Comparison of ENCODE assay signal across 2 cellular contexts in the genomic region with DNA sequence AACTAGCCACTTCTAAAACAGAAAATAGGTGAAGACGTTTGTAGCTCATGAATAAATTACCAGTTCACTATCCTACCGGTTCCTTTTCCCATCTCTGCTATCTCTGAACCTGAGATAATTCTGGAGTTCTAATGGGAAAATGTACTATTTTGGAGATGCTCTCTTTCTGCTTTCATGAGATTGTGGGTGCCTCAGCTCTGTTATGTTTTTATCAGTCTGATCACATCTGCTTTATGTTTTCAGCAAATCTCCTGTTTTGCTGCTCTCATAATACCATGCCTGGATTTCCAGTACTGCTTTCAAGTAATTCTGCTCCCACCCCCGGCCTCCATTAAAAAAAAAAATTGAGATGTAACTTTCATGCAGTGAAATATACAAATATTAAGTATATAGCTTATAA.
TF ChIP-seq lines count a peak whose summit lies in the region.

No MANE protein-coding gene starts in this region.

TF ChIP-seq in SK-N-SH, 30 proteins besides CTCF, POLR2A, EP300 and RAD21:
- TF ChIP-seq, protein P1, sequence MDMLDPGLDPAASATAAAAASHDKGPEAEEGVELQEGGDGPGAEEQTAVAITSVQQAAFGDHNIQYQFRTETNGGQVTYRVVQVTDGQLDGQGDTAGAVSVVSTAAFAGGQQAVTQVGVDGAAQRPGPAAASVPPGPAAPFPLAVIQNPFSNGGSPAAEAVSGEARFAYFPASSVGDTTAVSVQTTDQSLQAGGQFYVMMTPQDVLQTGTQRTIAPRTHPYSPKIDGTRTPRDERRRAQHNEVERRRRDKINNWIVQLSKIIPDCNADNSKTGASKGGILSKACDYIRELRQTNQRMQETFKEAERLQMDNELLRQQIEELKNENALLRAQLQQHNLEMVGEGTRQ (IDR thresholded peaks at IDR 0.05; ENCODE audit: borderline replicate concordance, low read depth, low read length): no peak
- TF ChIP-seq JUND (IDR thresholded peaks at IDR 0.05) (no peak), ELF1 (IDR thresholded peaks at IDR 0.05) (no peak), GATA2 (CRISPR knock-in tag; IDR thresholded peaks at IDR 0.05) (peak; percentile 89), FOSL2 (IDR thresholded peaks at IDR 0.05; ENCODE audit: borderline replicate concordance, low read depth) (no peak), MEF2A (IDR thresholded peaks at IDR 0.05; ENCODE audit: borderline replicate concordance, low read depth) (no peak), POLR2AphosphoS5 (IDR thresholded peaks at IDR 0.05; ENCODE audit: low read depth, low read length) (no peak), RCOR1 (IDR thresholded peaks at IDR 0.05; ENCODE audit: low read length) (0 out of 2 replicates have a peak, but pooled peaks have one; percentile 33), FOXJ3 (CRISPR knock-in tag; IDR thresholded peaks at IDR 0.05) (no peak)

TF ChIP-seq in K562, 482 proteins besides CTCF, POLR2A, EP300 and RAD21 (continues in another document):
- TF ChIP-seq, protein P2, sequence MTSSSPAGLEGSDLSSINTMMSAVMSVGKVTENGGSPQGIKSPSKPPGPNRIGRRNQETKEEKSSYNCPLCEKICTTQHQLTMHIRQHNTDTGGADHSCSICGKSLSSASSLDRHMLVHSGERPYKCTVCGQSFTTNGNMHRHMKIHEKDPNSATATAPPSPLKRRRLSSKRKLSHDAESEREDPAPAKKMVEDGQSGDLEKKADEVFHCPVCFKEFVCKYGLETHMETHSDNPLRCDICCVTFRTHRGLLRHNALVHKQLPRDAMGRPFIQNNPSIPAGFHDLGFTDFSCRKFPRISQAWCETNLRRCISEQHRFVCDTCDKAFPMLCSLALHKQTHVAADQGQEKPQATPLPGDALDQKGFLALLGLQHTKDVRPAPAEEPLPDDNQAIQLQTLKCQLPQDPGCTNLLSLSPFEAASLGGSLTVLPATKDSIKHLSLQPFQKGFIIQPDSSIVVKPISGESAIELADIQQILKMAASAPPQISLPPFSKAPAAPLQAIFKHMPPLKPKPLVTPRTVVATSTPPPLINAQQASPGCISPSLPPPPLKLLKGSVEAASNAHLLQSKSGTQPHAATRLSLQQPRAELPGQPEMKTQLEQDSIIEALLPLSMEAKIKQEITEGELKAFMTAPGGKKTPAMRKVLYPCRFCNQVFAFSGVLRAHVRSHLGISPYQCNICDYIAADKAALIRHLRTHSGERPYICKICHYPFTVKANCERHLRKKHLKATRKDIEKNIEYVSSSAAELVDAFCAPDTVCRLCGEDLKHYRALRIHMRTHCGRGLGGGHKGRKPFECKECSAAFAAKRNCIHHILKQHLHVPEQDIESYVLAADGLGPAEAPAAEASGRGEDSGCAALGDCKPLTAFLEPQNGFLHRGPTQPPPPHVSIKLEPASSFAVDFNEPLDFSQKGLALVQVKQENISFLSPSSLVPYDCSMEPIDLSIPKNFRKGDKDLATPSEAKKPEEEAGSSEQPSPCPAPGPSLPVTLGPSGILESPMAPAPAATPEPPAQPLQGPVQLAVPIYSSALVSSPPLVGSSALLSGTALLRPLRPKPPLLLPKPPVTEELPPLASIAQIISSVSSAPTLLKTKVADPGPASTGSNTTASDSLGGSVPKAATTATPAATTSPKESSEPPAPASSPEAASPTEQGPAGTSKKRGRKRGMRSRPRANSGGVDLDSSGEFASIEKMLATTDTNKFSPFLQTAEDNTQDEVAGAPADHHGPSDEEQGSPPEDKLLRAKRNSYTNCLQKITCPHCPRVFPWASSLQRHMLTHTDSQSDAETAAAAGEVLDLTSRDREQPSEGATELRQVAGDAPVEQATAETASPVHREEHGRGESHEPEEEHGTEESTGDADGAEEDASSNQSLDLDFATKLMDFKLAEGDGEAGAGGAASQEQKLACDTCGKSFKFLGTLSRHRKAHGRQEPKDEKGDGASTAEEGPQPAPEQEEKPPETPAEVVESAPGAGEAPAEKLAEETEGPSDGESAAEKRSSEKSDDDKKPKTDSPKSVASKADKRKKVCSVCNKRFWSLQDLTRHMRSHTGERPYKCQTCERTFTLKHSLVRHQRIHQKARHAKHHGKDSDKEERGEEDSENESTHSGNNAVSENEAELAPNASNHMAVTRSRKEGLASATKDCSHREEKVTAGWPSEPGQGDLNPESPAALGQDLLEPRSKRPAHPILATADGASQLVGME (CRISPR knock-in tag; IDR thresholded peaks at IDR 0.05): no peak
- TF ChIP-seq HNRNPLL (IDR thresholded peaks at IDR 0.05; ENCODE audit: low read depth, low read length, poor library complexity, severe bottlenecking) (no peak), KDM1A (IDR thresholded peaks at IDR 0.05) (0 out of 4 replicates have a peak, but pooled peaks of 1 of the 2 experiments have one; percentile 13), CREBBP (IDR thresholded peaks at IDR 0.05; ENCODE audit: low read depth, low read length) (no peak), C11orf30 (IDR thresholded peaks at IDR 0.05; ENCODE audit: low read depth) (no peak), BRF1 (IDR thresholded peaks at IDR 0.05; ENCODE audit: borderline replicate concordance, extremely low read depth, insufficient read length) (no peak), ZNF24 (IDR thresholded peaks at IDR 0.05) (no peak), CAMTA2 (CRISPR knock-in tag; conservative IDR thresholded peaks at IDR 0.05) (no peak), TRIM24 (IDR thresholded peaks at IDR 0.05) (no peak), HNRNPK (IDR thresholded peaks at IDR 0.05; ENCODE audit: low read depth, low read length, poor library complexity, severe bottlenecking) (no peak), KAT7 (CRISPR knock-in tag; IDR thresholded peaks at IDR 0.05; ENCODE audit: borderline replicate concordance) (no peak), HDAC8 (tag; IDR thresholded peaks at IDR 0.05) (no peak), TBL1XR1 (IDR thresholded peaks at IDR 0.05; ENCODE audit: low read length in 2 of 2) (no peak), CCAR2 (IDR thresholded peaks at IDR 0.05; ENCODE audit: low read depth, low read length) (no peak)
- TF ChIP-seq, protein P3, sequence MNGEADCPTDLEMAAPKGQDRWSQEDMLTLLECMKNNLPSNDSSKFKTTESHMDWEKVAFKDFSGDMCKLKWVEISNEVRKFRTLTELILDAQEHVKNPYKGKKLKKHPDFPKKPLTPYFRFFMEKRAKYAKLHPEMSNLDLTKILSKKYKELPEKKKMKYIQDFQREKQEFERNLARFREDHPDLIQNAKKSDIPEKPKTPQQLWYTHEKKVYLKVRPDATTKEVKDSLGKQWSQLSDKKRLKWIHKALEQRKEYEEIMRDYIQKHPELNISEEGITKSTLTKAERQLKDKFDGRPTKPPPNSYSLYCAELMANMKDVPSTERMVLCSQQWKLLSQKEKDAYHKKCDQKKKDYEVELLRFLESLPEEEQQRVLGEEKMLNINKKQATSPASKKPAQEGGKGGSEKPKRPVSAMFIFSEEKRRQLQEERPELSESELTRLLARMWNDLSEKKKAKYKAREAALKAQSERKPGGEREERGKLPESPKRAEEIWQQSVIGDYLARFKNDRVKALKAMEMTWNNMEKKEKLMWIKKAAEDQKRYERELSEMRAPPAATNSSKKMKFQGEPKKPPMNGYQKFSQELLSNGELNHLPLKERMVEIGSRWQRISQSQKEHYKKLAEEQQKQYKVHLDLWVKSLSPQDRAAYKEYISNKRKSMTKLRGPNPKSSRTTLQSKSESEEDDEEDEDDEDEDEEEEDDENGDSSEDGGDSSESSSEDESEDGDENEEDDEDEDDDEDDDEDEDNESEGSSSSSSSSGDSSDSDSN (IDR thresholded peaks at IDR 0.05; ENCODE audit: borderline replicate concordance in 1 of 2, low read depth in 2 of 2, low read length in 2 of 2): no peak
- TF ChIP-seq, protein P4, sequence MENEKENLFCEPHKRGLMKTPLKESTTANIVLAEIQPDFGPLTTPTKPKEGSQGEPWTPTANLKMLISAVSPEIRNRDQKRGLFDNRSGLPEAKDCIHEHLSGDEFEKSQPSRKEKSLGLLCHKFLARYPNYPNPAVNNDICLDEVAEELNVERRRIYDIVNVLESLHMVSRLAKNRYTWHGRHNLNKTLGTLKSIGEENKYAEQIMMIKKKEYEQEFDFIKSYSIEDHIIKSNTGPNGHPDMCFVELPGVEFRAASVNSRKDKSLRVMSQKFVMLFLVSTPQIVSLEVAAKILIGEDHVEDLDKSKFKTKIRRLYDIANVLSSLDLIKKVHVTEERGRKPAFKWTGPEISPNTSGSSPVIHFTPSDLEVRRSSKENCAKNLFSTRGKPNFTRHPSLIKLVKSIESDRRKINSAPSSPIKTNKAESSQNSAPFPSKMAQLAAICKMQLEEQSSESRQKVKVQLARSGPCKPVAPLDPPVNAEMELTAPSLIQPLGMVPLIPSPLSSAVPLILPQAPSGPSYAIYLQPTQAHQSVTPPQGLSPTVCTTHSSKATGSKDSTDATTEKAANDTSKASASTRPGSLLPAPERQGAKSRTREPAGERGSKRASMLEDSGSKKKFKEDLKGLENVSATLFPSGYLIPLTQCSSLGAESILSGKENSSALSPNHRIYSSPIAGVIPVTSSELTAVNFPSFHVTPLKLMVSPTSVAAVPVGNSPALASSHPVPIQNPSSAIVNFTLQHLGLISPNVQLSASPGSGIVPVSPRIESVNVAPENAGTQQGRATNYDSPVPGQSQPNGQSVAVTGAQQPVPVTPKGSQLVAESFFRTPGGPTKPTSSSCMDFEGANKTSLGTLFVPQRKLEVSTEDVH (IDR thresholded peaks at IDR 0.05; ENCODE audit: low read depth, partially characterized antibody): no peak
- TF ChIP-seq, protein P5, sequence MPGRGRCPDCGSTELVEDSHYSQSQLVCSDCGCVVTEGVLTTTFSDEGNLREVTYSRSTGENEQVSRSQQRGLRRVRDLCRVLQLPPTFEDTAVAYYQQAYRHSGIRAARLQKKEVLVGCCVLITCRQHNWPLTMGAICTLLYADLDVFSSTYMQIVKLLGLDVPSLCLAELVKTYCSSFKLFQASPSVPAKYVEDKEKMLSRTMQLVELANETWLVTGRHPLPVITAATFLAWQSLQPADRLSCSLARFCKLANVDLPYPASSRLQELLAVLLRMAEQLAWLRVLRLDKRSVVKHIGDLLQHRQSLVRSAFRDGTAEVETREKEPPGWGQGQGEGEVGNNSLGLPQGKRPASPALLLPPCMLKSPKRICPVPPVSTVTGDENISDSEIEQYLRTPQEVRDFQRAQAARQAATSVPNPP (IDR thresholded peaks at IDR 0.05; ENCODE audit: borderline replicate concordance, insufficient read depth, insufficient read length): no peak
- TF ChIP-seq, protein P6, sequence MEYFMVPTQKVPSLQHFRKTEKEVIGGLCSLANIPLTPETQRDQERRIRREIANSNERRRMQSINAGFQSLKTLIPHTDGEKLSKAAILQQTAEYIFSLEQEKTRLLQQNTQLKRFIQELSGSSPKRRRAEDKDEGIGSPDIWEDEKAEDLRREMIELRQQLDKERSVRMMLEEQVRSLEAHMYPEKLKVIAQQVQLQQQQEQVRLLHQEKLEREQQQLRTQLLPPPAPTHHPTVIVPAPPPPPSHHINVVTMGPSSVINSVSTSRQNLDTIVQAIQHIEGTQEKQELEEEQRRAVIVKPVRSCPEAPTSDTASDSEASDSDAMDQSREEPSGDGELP (CRISPR knock-in tag; IDR thresholded peaks at IDR 0.05; ENCODE audit: borderline replicate concordance): no peak
- TF ChIP-seq, protein P7, sequence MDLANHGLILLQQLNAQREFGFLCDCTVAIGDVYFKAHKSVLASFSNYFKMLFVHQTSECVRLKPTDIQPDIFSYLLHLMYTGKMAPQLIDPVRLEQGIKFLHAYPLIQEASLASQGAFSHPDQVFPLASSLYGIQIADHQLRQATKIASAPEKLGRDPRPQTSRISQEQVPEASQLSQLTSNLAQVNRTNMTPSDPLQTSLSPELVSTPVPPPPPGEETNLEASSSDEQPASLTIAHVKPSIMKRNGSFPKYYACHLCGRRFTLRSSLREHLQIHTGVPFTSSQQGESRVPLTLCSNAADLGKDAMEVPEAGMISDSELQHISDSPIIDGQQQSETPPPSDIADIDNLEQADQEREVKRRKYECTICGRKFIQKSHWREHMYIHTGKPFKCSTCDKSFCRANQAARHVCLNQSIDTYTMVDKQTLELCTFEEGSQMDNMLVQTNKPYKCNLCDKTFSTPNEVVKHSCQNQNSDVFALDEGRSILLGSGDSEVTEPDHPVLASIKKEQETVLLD (IDR thresholded peaks at IDR 0.05): no peak
- TF ChIP-seq, protein P8, sequence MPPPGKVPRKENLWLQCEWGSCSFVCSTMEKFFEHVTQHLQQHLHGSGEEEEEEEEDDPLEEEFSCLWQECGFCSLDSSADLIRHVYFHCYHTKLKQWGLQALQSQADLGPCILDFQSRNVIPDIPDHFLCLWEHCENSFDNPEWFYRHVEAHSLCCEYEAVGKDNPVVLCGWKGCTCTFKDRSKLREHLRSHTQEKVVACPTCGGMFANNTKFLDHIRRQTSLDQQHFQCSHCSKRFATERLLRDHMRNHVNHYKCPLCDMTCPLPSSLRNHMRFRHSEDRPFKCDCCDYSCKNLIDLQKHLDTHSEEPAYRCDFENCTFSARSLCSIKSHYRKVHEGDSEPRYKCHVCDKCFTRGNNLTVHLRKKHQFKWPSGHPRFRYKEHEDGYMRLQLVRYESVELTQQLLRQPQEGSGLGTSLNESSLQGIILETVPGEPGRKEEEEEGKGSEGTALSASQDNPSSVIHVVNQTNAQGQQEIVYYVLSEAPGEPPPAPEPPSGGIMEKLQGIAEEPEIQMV (tag; conservative IDR thresholded peaks at IDR 0.05; ENCODE audit: low read depth): no peak
- TF ChIP-seq, protein P9, sequence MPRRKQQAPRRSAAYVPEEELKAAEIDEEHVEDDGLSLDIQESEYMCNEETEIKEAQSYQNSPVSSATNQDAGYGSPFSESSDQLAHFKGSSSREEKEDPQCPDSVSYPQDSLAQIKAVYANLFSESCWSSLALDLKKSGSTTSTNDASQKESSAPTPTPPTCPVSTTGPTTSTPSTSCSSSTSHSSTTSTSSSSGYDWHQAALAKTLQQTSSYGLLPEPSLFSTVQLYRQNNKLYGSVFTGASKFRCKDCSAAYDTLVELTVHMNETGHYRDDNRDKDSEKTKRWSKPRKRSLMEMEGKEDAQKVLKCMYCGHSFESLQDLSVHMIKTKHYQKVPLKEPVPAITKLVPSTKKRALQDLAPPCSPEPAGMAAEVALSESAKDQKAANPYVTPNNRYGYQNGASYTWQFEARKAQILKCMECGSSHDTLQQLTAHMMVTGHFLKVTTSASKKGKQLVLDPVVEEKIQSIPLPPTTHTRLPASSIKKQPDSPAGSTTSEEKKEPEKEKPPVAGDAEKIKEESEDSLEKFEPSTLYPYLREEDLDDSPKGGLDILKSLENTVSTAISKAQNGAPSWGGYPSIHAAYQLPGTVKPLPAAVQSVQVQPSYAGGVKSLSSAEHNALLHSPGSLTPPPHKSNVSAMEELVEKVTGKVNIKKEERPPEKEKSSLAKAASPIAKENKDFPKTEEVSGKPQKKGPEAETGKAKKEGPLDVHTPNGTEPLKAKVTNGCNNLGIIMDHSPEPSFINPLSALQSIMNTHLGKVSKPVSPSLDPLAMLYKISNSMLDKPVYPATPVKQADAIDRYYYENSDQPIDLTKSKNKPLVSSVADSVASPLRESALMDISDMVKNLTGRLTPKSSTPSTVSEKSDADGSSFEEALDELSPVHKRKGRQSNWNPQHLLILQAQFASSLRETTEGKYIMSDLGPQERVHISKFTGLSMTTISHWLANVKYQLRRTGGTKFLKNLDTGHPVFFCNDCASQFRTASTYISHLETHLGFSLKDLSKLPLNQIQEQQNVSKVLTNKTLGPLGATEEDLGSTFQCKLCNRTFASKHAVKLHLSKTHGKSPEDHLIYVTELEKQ (CRISPR knock-in tag; IDR thresholded peaks at IDR 0.05): no peak
- TF ChIP-seq, protein P10, sequence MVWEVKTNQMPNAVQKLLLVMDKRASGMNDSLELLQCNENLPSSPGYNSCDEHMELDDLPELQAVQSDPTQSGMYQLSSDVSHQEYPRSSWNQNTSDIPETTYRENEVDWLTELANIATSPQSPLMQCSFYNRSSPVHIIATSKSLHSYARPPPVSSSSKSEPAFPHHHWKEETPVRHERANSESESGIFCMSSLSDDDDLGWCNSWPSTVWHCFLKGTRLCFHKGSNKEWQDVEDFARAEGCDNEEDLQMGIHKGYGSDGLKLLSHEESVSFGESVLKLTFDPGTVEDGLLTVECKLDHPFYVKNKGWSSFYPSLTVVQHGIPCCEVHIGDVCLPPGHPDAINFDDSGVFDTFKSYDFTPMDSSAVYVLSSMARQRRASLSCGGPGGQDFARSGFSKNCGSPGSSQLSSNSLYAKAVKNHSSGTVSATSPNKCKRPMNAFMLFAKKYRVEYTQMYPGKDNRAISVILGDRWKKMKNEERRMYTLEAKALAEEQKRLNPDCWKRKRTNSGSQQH (CRISPR knock-in tag; IDR thresholded peaks at IDR 0.05): no peak
